In the genomic region with DNA sequence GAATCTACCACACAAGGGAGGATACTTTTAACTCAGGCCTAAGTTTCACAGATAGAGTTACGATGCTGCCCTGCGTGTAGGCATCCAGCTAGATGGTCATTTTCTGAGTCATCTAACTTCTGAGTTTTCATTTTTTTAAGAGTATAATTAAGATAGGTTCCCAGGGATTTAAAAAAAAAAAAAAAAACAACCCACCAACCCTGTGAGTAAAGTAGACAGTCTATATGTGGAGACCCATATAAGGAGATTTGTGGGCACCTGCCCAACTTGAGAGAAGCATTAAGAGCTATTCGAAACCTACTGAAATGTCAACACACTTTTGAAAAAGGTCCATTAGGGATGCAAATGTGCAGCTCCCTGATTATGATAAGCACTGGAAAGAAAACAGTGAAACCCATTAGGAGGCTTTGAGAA, we compare ENCODE assay signal across 17 cellular contexts.
A peak's percentile ranks its signal among the peaks of the same experiment; 100 is the strongest.
DNase-seq lines count a peak whose midpoint lies in the region; ATAC-seq and TF ChIP-seq lines count a peak whose summit lies in the region.
"Had no signal": no experiment of that assay in that cellular context is flagged by ENCODE, and none has a peak within 500 bp of the region (broad histone marks: within the 10 kb centered on the region; RNA-seq: fewer than 3 reads in every experiment).

No MANE protein-coding gene starts in this region.

- H3K14ac ChIP-seq in H9 (ENCODE audit: insufficient read depth, low read length), result no peak overlapping the region

- no peak overlapping the region for H3K56ac ChIP-seq in H9 (ENCODE audit: insufficient read length, low read depth, low read length)

- no peak overlapping the region for H3K9ac ChIP-seq in H9 (ENCODE audit: extremely low read depth, insufficient read length, low read length)

- H2AFZ ChIP-seq in H9 (ENCODE audit: low read length), result no peak overlapping the region

- H3T11ph ChIP-seq in H9 (ENCODE audit: low read length), result no peak overlapping the region

- DNase-seq in EH (ENCODE audit: low read depth), result peak; percentile 51
- DNase-seq in NCI-H1105 treated with DMSO at 0.1 percent for 48 hours (lab: John Stamatoyannopoulos, UW), result peak; percentile 94
- DNase-seq in amniotic stem cell (lab: John Stamatoyannopoulos, UW), result peak; percentile 9
- DNase-seq in skeletal muscle cell (ENCODE audit: low read depth), result peak; percentile 34
- DNase-seq in activated CD4-positive, alpha-beta memory T cell treated with anti-CD3 and anti-CD28 coated beads for 36 hours, result no peak
- no peak for DNase-seq in H9
- no peak for DNase-seq in activated CD4-positive, alpha-beta T cell treated with anti-CD3 and anti-CD28 coated beads for 36 hours
- DNase-seq: activated CD8-positive, alpha-beta memory T cell treated with anti-CD3 and anti-CD28 coated beads, Interleukin-2, amount 10 ng/mL, durations not matched to agents 7 days and 5 days; activated naive CD4-positive, alpha-beta T cell treated with anti-CD3 and anti-CD28 coated beads, Interleukin-2, amount 10 ng/mL, durations not matched to agents 7 days and 5 days; heart right ventricle had no signal

- H3K36me3 Mint-ChIP-seq in activated CD4-positive, alpha-beta memory T cell treated with anti-CD3 and anti-CD28 coated beads for 36 hours, result no peaks in the 10 kb centered on the region
- no peaks in the 10 kb centered on the region for H3K36me3 Mint-ChIP-seq in H9 (ENCODE audit: insufficient read depth in 1 of 3, low read depth in 3 of 3)
- no peaks in the 10 kb centered on the region for H3K36me3 Mint-ChIP-seq in activated CD4-positive, alpha-beta T cell treated with anti-CD3 and anti-CD28 coated beads for 36 hours (ENCODE audit: low read depth)
- H3K36me3 Mint-ChIP-seq: activated CD8-positive, alpha-beta memory T cell treated with anti-CD3 and anti-CD28 coated beads, Interleukin-2, amount 10 ng/mL, durations not matched to agents 7 days and 5 days; activated naive CD4-positive, alpha-beta T cell treated with anti-CD3 and anti-CD28 coated beads, Interleukin-2, amount 10 ng/mL, durations not matched to agents 7 days and 5 days; natural killer cell treated with Interleukin-12 subunit alpha and Interleukin-12 subunit beta and Interleukin-15 and Interleukin-18, amount 100 ng/mL, for 72 hours had no signal

- WGBS in H9 (ENCODE audit: extremely low coverage, insufficient read length, low lambda C conversion rate), result no CpG with 5 or more reads among the region's 3 CpGs

- H4K8ac ChIP-seq in H9 (replicated peaks; ENCODE audit: insufficient read length, low read depth, low read length), result no peak overlapping the region

- H2BK12ac ChIP-seq in H9 (ENCODE audit: insufficient read length, low read depth, low read length), result no peak overlapping the region

- H3K9me3 ChIP-seq in H9 (ENCODE audit: control insufficient read depth, low read depth, low read length), result no peaks in the 10 kb centered on the region
- H3K9me3 ChIP-seq: heart right ventricle had no signal

- no peaks in the 10 kb centered on the region for H3K9me3 Mint-ChIP-seq in activated CD4-positive, alpha-beta memory T cell treated with anti-CD3 and anti-CD28 coated beads for 36 hours
- H3K9me3 Mint-ChIP-seq in H9, result no peaks in the 10 kb centered on the region
- H3K9me3 Mint-ChIP-seq in activated CD4-positive, alpha-beta T cell treated with anti-CD3 and anti-CD28 coated beads for 36 hours (ENCODE audit: low read depth), result no peaks in the 10 kb centered on the region
- H3K9me3 Mint-ChIP-seq: activated naive CD4-positive, alpha-beta T cell treated with anti-CD3 and anti-CD28 coated beads, Interleukin-2, amount 10 ng/mL, durations not matched to agents 7 days and 5 days; central memory CD8-positive, alpha-beta T cell; natural killer cell treated with Interleukin-12 subunit alpha and Interleukin-12 subunit beta and Interleukin-15 and Interleukin-18, amount 100 ng/mL, for 72 hours had no signal

- H3K23me2 ChIP-seq in H9 (ENCODE audit: insufficient read length, low read depth, low read length, poor library complexity, severe bottlenecking), result no peaks in the 10 kb centered on the region

- H2AK5ac ChIP-seq in H9 (ENCODE audit: insufficient read length, low read length), result no peak overlapping the region

- no peak overlapping the region for H3K27ac ChIP-seq in H9 (ENCODE audit: insufficient read length, low read depth, low read length)
- H3K27ac ChIP-seq: epithelial cell of prostate, VCaP had no signal

- no peak overlapping the region for H3K4ac ChIP-seq in H9 (ENCODE audit: low read depth, low read length)

- no peaks in the 10 kb centered on the region for H3K4me1 Mint-ChIP-seq in activated CD4-positive, alpha-beta memory T cell treated with anti-CD3 and anti-CD28 coated beads for 36 hours (ENCODE audit: low read depth)
- H3K4me1 Mint-ChIP-seq in H9, result peaks cover 17 to 24% of the 10 kb centered on the region in 2 experiments
- no peaks in the 10 kb centered on the region for H3K4me1 Mint-ChIP-seq in activated CD4-positive, alpha-beta T cell treated with anti-CD3 and anti-CD28 coated beads for 36 hours
- H3K4me1 Mint-ChIP-seq: activated CD8-positive, alpha-beta memory T cell treated with anti-CD3 and anti-CD28 coated beads, Interleukin-2, amount 10 ng/mL, durations not matched to agents 7 days and 5 days; activated naive CD4-positive, alpha-beta T cell treated with anti-CD3 and anti-CD28 coated beads, Interleukin-2, amount 10 ng/mL, durations not matched to agents 7 days and 5 days; central memory CD8-positive, alpha-beta T cell had no signal

- no peak for ATAC-seq in activated CD4-positive, alpha-beta T cell treated with anti-CD3 and anti-CD28 coated beads for 36 hours
- ATAC-seq: activated CD8-positive, alpha-beta memory T cell treated with anti-CD3 and anti-CD28 coated beads, Interleukin-2, amount 10 ng/mL, durations not matched to agents 7 days and 5 days; left lobe of liver; natural killer cell treated with Interleukin-12 subunit alpha and Interleukin-12 subunit beta and Interleukin-15 and Interleukin-18, amount 100 ng/mL, for 72 hours; sciatic nerve had no signal

- no peak overlapping the region for H2BK15ac ChIP-seq in H9 (ENCODE audit: low read depth, low read length)

- CTCF ChIA-PET in activated CD4-positive, alpha-beta memory T cell treated with anti-CD3 and anti-CD28 coated beads for 36 hours (lab: Charles Lee), result interaction anchor here (0.7 kb wide), 1 partner anchor 9 kb away, joined by 3 read pairs; no protein-coding TSS in a partner anchor
- CTCF ChIA-PET in activated CD4-positive, alpha-beta T cell treated with anti-CD3 and anti-CD28 coated beads for 36 hours (lab: Charles Lee), result interaction anchor here (0.7 kb wide), 1 partner anchor 810 kb away, joined by 3 read pairs; no protein-coding TSS in a partner anchor

- H3K18ac ChIP-seq in H9 (ENCODE audit: insufficient read length, low read depth, low read length), result no peak overlapping the region

- no peak overlapping the region for H2BK5ac ChIP-seq in H9 (ENCODE audit: insufficient read length, low read length)

- H4K91ac ChIP-seq in H9 (ENCODE audit: insufficient read length, low read depth, low read length), result no peak overlapping the region

- no peaks in the 10 kb centered on the region for H3K79me2 ChIP-seq in H9 (ENCODE audit: insufficient read depth, low read length)

- H3K27me3 ChIP-seq in H9 (ENCODE audit: insufficient read depth, low read length), result no peaks in the 10 kb centered on the region
- H3K27me3 ChIP-seq: heart right ventricle had no signal

- H3K4me3 Mint-ChIP-seq in activated CD4-positive, alpha-beta memory T cell treated with anti-CD3 and anti-CD28 coated beads for 36 hours, result no peak overlapping the region
- no peak overlapping the region for H3K4me3 Mint-ChIP-seq in H9
- no peak overlapping the region for H3K4me3 Mint-ChIP-seq in activated CD4-positive, alpha-beta T cell treated with anti-CD3 and anti-CD28 coated beads for 36 hours
- H3K4me3 Mint-ChIP-seq: activated CD8-positive, alpha-beta memory T cell treated with anti-CD3 and anti-CD28 coated beads, Interleukin-2, amount 10 ng/mL, durations not matched to agents 7 days and 5 days; activated naive CD4-positive, alpha-beta T cell treated with anti-CD3 and anti-CD28 coated beads, Interleukin-2, amount 10 ng/mL, durations not matched to agents 7 days and 5 days; central memory CD8-positive, alpha-beta T cell; natural killer cell treated with Interleukin-12 subunit alpha and Interleukin-12 subunit beta and Interleukin-15 and Interleukin-18, amount 100 ng/mL, for 72 hours; stimulated activated naive CD8-positive, alpha-beta T cell treated with anti-CD3 and anti-CD28 coated beads, Interleukin-15, Interleukin-2, amounts not matched to agents 100 ng/mL and 50 ng/mL, for 24 hours had no signal

- intact Hi-C loops in activated CD4-positive, alpha-beta memory T cell treated with anti-CD3 and anti-CD28 coated beads for 36 hours (cut with micrococcal nuclease), result no loop called here
- intact Hi-C loops in activated CD4-positive, alpha-beta T cell treated with anti-CD3 and anti-CD28 coated beads for 36 hours (cut with DNase I, micrococcal nuclease), result no loop called here

- H4K20me1 ChIP-seq in H9 (ENCODE audit: control insufficient read depth, insufficient read depth, insufficient read length), result no peaks in the 10 kb centered on the region

- H3K4me2 ChIP-seq in H9 (ENCODE audit: insufficient read depth, insufficient read length, low read length), result no peak overlapping the region

- H2BK120ac ChIP-seq in H9 (ENCODE audit: low read depth, low read length, poor library complexity, severe bottlenecking), result no peak overlapping the region

- H4K5ac ChIP-seq in H9 (ENCODE audit: insufficient read length, low read depth, low read length), result no peak overlapping the region

- TF ChIP-seq CTCF in H9 (conservative IDR thresholded peaks at IDR 0.05), result no peak

- H2BK20ac ChIP-seq in H9 (ENCODE audit: low read depth, low read length, poor library complexity, severe bottlenecking), result no peak overlapping the region

- no peak overlapping the region for H3K23ac ChIP-seq in H9 (ENCODE audit: insufficient read length, low read depth, low read length)

- H3K79me1 ChIP-seq in H9 (ENCODE audit: insufficient read depth, low read depth, low read length, poor library complexity, severe bottlenecking), result no peaks in the 10 kb centered on the region

- peaks cover 2% of the 10 kb centered on the region for H3K27me3 Mint-ChIP-seq in activated CD4-positive, alpha-beta memory T cell treated with anti-CD3 and anti-CD28 coated beads for 36 hours
- H3K27me3 Mint-ChIP-seq in H9 (ENCODE audit: low read depth), result no peaks in the 10 kb centered on the region
- H3K27me3 Mint-ChIP-seq in activated CD4-positive, alpha-beta T cell treated with anti-CD3 and anti-CD28 coated beads for 36 hours, result no peaks in the 10 kb centered on the region
- H3K27me3 Mint-ChIP-seq: activated CD8-positive, alpha-beta memory T cell treated with anti-CD3 and anti-CD28 coated beads, Interleukin-2, amount 10 ng/mL, durations not matched to agents 7 days and 5 days; activated naive CD4-positive, alpha-beta T cell treated with anti-CD3 and anti-CD28 coated beads, Interleukin-2, amount 10 ng/mL, durations not matched to agents 7 days and 5 days; stimulated activated naive CD8-positive, alpha-beta T cell treated with anti-CD3 and anti-CD28 coated beads, Interleukin-15, Interleukin-2, amounts not matched to agents 100 ng/mL and 50 ng/mL, for 24 hours had no signal

- POLR2A ChIA-PET in activated CD4-positive, alpha-beta memory T cell treated with anti-CD3 and anti-CD28 coated beads for 36 hours (lab: Charles Lee), result no interaction called here
- POLR2A ChIA-PET in activated CD4-positive, alpha-beta T cell treated with anti-CD3 and anti-CD28 coated beads for 36 hours (lab: Charles Lee), result no interaction called here

- H3K27ac Mint-ChIP-seq in activated CD4-positive, alpha-beta memory T cell treated with anti-CD3 and anti-CD28 coated beads for 36 hours, result no peak overlapping the region
- no peak overlapping the region for H3K27ac Mint-ChIP-seq in H9
- H3K27ac Mint-ChIP-seq in activated CD4-positive, alpha-beta T cell treated with anti-CD3 and anti-CD28 coated beads for 36 hours, result no peak overlapping the region
- H3K27ac Mint-ChIP-seq: activated CD8-positive, alpha-beta memory T cell treated with anti-CD3 and anti-CD28 coated beads, Interleukin-2, amount 10 ng/mL, durations not matched to agents 7 days and 5 days; activated naive CD4-positive, alpha-beta T cell treated with anti-CD3 and anti-CD28 coated beads, Interleukin-2, amount 10 ng/mL, durations not matched to agents 7 days and 5 days; natural killer cell treated with Interleukin-12 subunit alpha and Interleukin-12 subunit beta and Interleukin-15 and Interleukin-18, amount 100 ng/mL, for 72 hours; stimulated activated naive CD8-positive, alpha-beta T cell treated with anti-CD3 and anti-CD28 coated beads, Interleukin-15, Interleukin-2, amounts not matched to agents 100 ng/mL and 50 ng/mL, for 24 hours had no signal

- peaks cover 3% of the 10 kb centered on the region; the same call in 1 of the 2 replicates for H3K4me1 ChIP-seq in H9 (ENCODE audit: insufficient read depth, low read length)

- no peak overlapping the region for H3K4me3 ChIP-seq in skeletal muscle cell (ENCODE audit: low read depth, low read length)

Comparison
In these comparisons a context has a peak if more than half of its experiments do, and no peak if none do; other contexts are left out.
1. DNase-seq: peak in EH (single experiment), NCI-H1105 treated with DMSO at 0.1 percent for 48 hours (single experiment), amniotic stem cell (single experiment) and skeletal muscle cell (single experiment); none in activated CD4-positive, alpha-beta memory T cell treated with anti-CD3 and anti-CD28 coated beads for 36 hours (single experiment), H9 (single experiment) and activated CD4-positive, alpha-beta T cell treated with anti-CD3 and anti-CD28 coated beads for 36 hours (single experiment).